Comparison of ENCODE assay signal across 2 cellular contexts in the genomic region with DNA sequence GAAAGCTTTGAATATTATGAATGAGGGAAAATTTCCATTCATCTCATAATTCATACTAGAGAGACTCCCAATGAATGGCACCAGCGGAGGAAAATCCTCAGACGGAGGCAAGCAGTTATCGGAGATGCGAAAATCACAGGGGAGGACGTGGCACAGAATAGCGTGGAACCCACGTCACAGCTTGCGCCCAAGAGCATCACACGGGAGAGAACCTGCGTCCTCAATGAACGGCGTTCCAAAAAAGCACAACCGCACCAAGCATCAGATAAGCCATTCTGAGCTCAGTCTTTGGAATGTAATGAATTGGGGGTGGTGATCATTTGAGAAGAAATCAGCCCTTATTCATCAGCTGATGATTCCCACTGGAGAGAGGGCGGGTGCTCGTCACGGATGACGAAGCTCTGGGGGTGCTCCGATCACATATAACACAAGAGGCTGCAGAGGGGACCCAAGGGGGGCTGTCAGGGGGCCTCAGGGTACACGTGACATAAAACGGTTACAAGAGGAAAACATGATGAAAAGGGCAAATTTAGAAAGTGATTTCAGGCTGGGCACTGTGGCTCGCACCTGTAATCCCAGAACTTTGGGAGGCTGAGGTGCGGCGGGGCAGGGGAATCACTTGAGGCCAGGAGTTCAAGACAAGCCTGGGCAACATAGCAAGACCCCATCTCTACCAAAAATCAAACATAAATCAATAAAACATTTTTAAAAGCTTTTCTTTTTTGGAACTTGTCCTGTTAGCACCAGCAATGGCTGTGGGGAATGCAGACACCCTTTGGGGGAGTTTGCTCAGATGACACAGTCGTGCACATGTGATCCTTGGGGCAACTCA.
A peak's percentile ranks its signal among the peaks of the same experiment; 100 is the strongest.
TF ChIP-seq lines count a peak whose summit lies in the region.

No MANE protein-coding gene starts in this region.

TF ChIP-seq in HEK293, 187 proteins besides CTCF, POLR2A, EP300 and RAD21:
- TF ChIP-seq ZNF121 (tag by site-specific recombination; IDR thresholded peaks at IDR 0.05) (peak; percentile 68; the same call in 1 of the 2 replicates), ZFP37 (tag by site-specific recombination; IDR thresholded peaks at IDR 0.05) (no peak), ZNF311 (tag by site-specific recombination; IDR thresholded peaks at IDR 0.05; ENCODE audit: borderline replicate concordance) (no peak)

TF ChIP-seq in K562, 482 proteins besides CTCF, POLR2A, EP300 and RAD21:
- TF ChIP-seq ZNF121 (CRISPR knock-in tag; conservative IDR thresholded peaks at IDR 0.05) = peak; percentile 53; the same call in 1 of the 2 replicates
- no peak for TF ChIP-seq ATF1 (CRISPR knock-in tag; IDR thresholded peaks at IDR 0.05)
- no peak for TF ChIP-seq ATF1 (tag; IDR thresholded peaks at IDR 0.05)
